Comparison of ENCODE assay signal across 16 cellular contexts in genomic region chr10:34523017-34523767, GRCh38.
DNase-seq lines count a peak whose midpoint lies in the region; TF ChIP-seq lines count a peak whose summit lies in the region.
"Had no signal": no experiment of that assay in that cellular context is flagged by ENCODE, and none has a peak within 500 bp of the region (broad histone marks: within the 10 kb centered on the region; RNA-seq: fewer than 3 reads in every experiment).

No MANE protein-coding gene starts in this region.

- intact Hi-C loops in mammary epithelial cell (cut with micrococcal nuclease) = loop anchor here (10.0 kb wide), 1 partner anchor 1188 kb away; the partner anchor contains the start of gene NRP1

- H4K8ac ChIP-seq in trophoblast cell (ENCODE audit: low read depth, low read length) = no peak overlapping the region

- H4K91ac ChIP-seq in trophoblast cell (ENCODE audit: low read depth, low read length) = no peak overlapping the region

- DNase-seq in activated naive CD8-positive, alpha-beta T cell treated with anti-CD3 and anti-CD28 coated beads for 36 hours = no peak
- DNase-seq in NCI-H69 (lab: John Stamatoyannopoulos, UW) (peak; percentile 19), mammary epithelial cell (peak; percentile 71), trophoblast cell (peak; percentile 55 to 75), type B pancreatic cell (ENCODE audit: extremely low spot score, unreplicated experiment) (no peak), NCI-H2171 (lab: John Stamatoyannopoulos, UW) (no peak), NCI-H446 (lab: John Stamatoyannopoulos, UW) (no peak)
- DNase-seq: activated CD4-positive, alpha-beta memory T cell treated with anti-CD3 and anti-CD28 coated beads, Interleukin-2, amount 10 ng/mL, durations not matched to agents 7 days and 5 days; CD4-positive, alpha-beta T cell; cortex of kidney; KG1; nephron progenitor cell; stimulated activated naive CD8-positive, alpha-beta T cell treated with anti-CD3 and anti-CD28 coated beads, Interleukin-15, Interleukin-2, amounts not matched to agents 100 U/mL and 50 U/mL, for 24 hours had no signal

- H3K36me3 ChIP-seq in mammary epithelial cell (ENCODE audit: insufficient read depth, low read length) (no peaks in the 10 kb centered on the region), trophoblast cell (ENCODE audit: control insufficient read depth in 1 of 2, insufficient read depth in 2 of 2, low read length in 2 of 2) (no peaks in the 10 kb centered on the region)

- H3K9me3 ChIP-seq in mammary epithelial cell (replicated peaks; ENCODE audit: insufficient read depth, low read length) = no peaks in the 10 kb centered on the region
- H3K9me3 ChIP-seq in trophoblast cell (ENCODE audit: insufficient read depth, low read depth, low read length) = no peaks in the 10 kb centered on the region

- H3K4me2 ChIP-seq in mammary epithelial cell (ENCODE audit: insufficient read depth, low read depth, low read length) = no peak overlapping the region
- no peak overlapping the region for H3K4me2 ChIP-seq in trophoblast cell (ENCODE audit: low read length)

- no peak overlapping the region for H2AFZ ChIP-seq in mammary epithelial cell (ENCODE audit: low read depth, low read length)
- no peak overlapping the region for H2AFZ ChIP-seq in trophoblast cell (ENCODE audit: insufficient read depth, low read length, poor library complexity)

- H3K27ac ChIP-seq in mammary epithelial cell (ENCODE audit: insufficient read depth, low read depth, low read length) (no peak overlapping the region), trophoblast cell (ENCODE audit: low read depth, low read length) (no peak overlapping the region)
- H3K27ac ChIP-seq: SK-N-MC had no signal

- H3K9me3 Mint-ChIP-seq in activated naive CD8-positive, alpha-beta T cell (ENCODE audit: low read depth) = no peaks in the 10 kb centered on the region
- no peaks in the 10 kb centered on the region for H3K9me3 Mint-ChIP-seq in activated naive CD8-positive, alpha-beta T cell treated with anti-CD3 and anti-CD28 coated beads for 36 hours
- H3K9me3 Mint-ChIP-seq in type B pancreatic cell = peaks cover 2% of the 10 kb centered on the region
- H3K9me3 Mint-ChIP-seq: activated CD4-positive, alpha-beta memory T cell treated with anti-CD3 and anti-CD28 coated beads, Interleukin-2, amount 10 ng/mL, durations not matched to agents 7 days and 5 days; CD4-positive, alpha-beta T cell; nephron progenitor cell had no signal

- H3K18ac ChIP-seq in trophoblast cell (ENCODE audit: low read length) = no peak overlapping the region

- no peak overlapping the region for H2BK5ac ChIP-seq in trophoblast cell (ENCODE audit: low read depth, low read length, poor library complexity)

- H3K4me1 Mint-ChIP-seq in activated naive CD8-positive, alpha-beta T cell (ENCODE audit: low read depth) = peaks cover 3% of the 10 kb centered on the region
- peaks cover 8% of the 10 kb centered on the region for H3K4me1 Mint-ChIP-seq in activated naive CD8-positive, alpha-beta T cell treated with anti-CD3 and anti-CD28 coated beads for 36 hours
- H3K4me1 Mint-ChIP-seq in type B pancreatic cell (ENCODE audit: unreplicated experiment) = peaks cover 49% of the 10 kb centered on the region

- in situ Hi-C loops in mammary epithelial cell (cut with MboI; ENCODE audit: low sequenced_read_pairs in 2 of 2) = no loop called here

- H3K27ac Mint-ChIP-seq in activated naive CD8-positive, alpha-beta T cell = no peak overlapping the region
- no peak overlapping the region for H3K27ac Mint-ChIP-seq in activated naive CD8-positive, alpha-beta T cell treated with anti-CD3 and anti-CD28 coated beads for 36 hours
- no peak overlapping the region for H3K27ac Mint-ChIP-seq in type B pancreatic cell
- H3K27ac Mint-ChIP-seq: activated CD4-positive, alpha-beta memory T cell treated with anti-CD3 and anti-CD28 coated beads, Interleukin-2, amount 10 ng/mL, durations not matched to agents 7 days and 5 days; CD4-positive, alpha-beta T cell; nephron progenitor cell had no signal

- H3K79me1 ChIP-seq in trophoblast cell (ENCODE audit: low read length) = no peaks in the 10 kb centered on the region

- H3K36me3 Mint-ChIP-seq in activated naive CD8-positive, alpha-beta T cell = no peaks in the 10 kb centered on the region
- no peaks in the 10 kb centered on the region for H3K36me3 Mint-ChIP-seq in activated naive CD8-positive, alpha-beta T cell treated with anti-CD3 and anti-CD28 coated beads for 36 hours
- peaks cover 9% of the 10 kb centered on the region for H3K36me3 Mint-ChIP-seq in type B pancreatic cell

- H3K4me3 ChIP-seq in mammary epithelial cell (replicated peaks in 1 of 3; ENCODE audit: insufficient read depth in 1 of 3, low read depth in 2 of 3, low read length in 3 of 3) = no peak overlapping the region
- no peak overlapping the region for H3K4me3 ChIP-seq in trophoblast cell (ENCODE audit: low read depth, low read length)
- H3K4me3 ChIP-seq: lung, SK-N-MC had no signal

- H3K4me3 Mint-ChIP-seq in activated naive CD8-positive, alpha-beta T cell = peak overlapping the region; percentile 24
- H3K4me3 Mint-ChIP-seq in activated naive CD8-positive, alpha-beta T cell treated with anti-CD3 and anti-CD28 coated beads for 36 hours = no peak overlapping the region
- no peak overlapping the region for H3K4me3 Mint-ChIP-seq in type B pancreatic cell
- H3K4me3 Mint-ChIP-seq: activated CD4-positive, alpha-beta memory T cell treated with anti-CD3 and anti-CD28 coated beads, Interleukin-2, amount 10 ng/mL, durations not matched to agents 7 days and 5 days; CD4-positive, alpha-beta T cell; nephron progenitor cell had no signal

- no peak overlapping the region for H3K9ac ChIP-seq in mammary epithelial cell (ENCODE audit: insufficient read depth, low read length)
- H3K9ac ChIP-seq in trophoblast cell (ENCODE audit: low read length) = no peak overlapping the region

- BruUV-seq in mammary epithelial cell (replicated peaks; lab: Mats Ljungman, UMichigan) = no TSS peak

- dilution Hi-C loops in mammary epithelial cell (cut with HindIII; ENCODE audit: low sequenced_read_pairs) = loop anchor here (5.0 kb wide), 1 partner anchor 44 kb away; no protein-coding TSS in a partner anchor

- no peak overlapping the region for H2AK5ac ChIP-seq in trophoblast cell (ENCODE audit: low read length)

- H3K79me2 ChIP-seq in mammary epithelial cell (ENCODE audit: insufficient read depth, low read length) (peaks cover 61% of the 10 kb centered on the region), trophoblast cell (ENCODE audit: control insufficient read depth, insufficient read depth, low read length, poor library complexity) (no peaks in the 10 kb centered on the region)

- no peak overlapping the region for H4K12ac ChIP-seq in trophoblast cell (ENCODE audit: low read depth, low read length)

- H3K27me3 Mint-ChIP-seq in activated naive CD8-positive, alpha-beta T cell = peaks cover 2% of the 10 kb centered on the region
- peaks cover 4% of the 10 kb centered on the region for H3K27me3 Mint-ChIP-seq in activated naive CD8-positive, alpha-beta T cell treated with anti-CD3 and anti-CD28 coated beads for 36 hours
- H3K27me3 Mint-ChIP-seq in type B pancreatic cell = no peaks in the 10 kb centered on the region

- peaks cover 44% of the 10 kb centered on the region for H3K4me1 ChIP-seq in mammary epithelial cell (ENCODE audit: insufficient read depth, low read length)
- H3K4me1 ChIP-seq in trophoblast cell (ENCODE audit: control insufficient read depth in 1 of 2, insufficient read depth in 2 of 2, low read length in 2 of 2) = peaks cover 3 to 9% of the 10 kb centered on the region in 2 experiments

- H2BK12ac ChIP-seq in trophoblast cell (ENCODE audit: low read length) = no peak overlapping the region

- TF ChIP-seq CTCF in mammary epithelial cell (conservative IDR thresholded peaks at IDR 0.05 in 1 of 2, IDR thresholded peaks at IDR 0.05 in 1 of 2; ENCODE audit: extremely low read depth in 1 of 2, insufficient read depth in 1 of 2, low read depth in 1 of 2, low read length in 2 of 2) (no peak), type B pancreatic cell (conservative IDR thresholded peaks at IDR 0.05) (no peak)

- H4K20me1 ChIP-seq in mammary epithelial cell (ENCODE audit: insufficient read depth, low read length) = no peaks in the 10 kb centered on the region

- no peak overlapping the region for H3K4ac ChIP-seq in trophoblast cell (ENCODE audit: low read depth, low read length)

- CTCF ChIA-PET in mammary epithelial cell (lab: Charles Lee; ENCODE audit: low non-redundant PET) = no interaction called here

- WGBS in mammary epithelial cell (ENCODE audit: low coverage, missing lambda C conversion rate) = 95% methylated on average over 3 of the region's 3 CpGs
- WGBS in trophoblast cell (ENCODE audit: extremely low coverage, insufficient coverage, insufficient read length) = no CpG with 5 or more reads among the region's 3 CpGs

- no peak overlapping the region for H3K14ac ChIP-seq in trophoblast cell (ENCODE audit: low read length)

- no peak overlapping the region for H3K23ac ChIP-seq in trophoblast cell (ENCODE audit: low read length)

- no peak overlapping the region for H2BK120ac ChIP-seq in trophoblast cell (ENCODE audit: insufficient read depth, low read length, poor library complexity)

- no peaks in the 10 kb centered on the region for H3K27me3 ChIP-seq in mammary epithelial cell (ENCODE audit: insufficient read depth, low read length)
- H3K27me3 ChIP-seq in trophoblast cell (ENCODE audit: insufficient read depth, low read length) = no peaks in the 10 kb centered on the region

Comparison
In these comparisons a context has a peak if more than half of its experiments do, and no peak if none do; other contexts are left out.
1. DNase-seq: peak in NCI-H69 (single experiment), mammary epithelial cell (single experiment) and trophoblast cell (2 of 2); none in activated naive CD8-positive, alpha-beta T cell treated with anti-CD3 and anti-CD28 coated beads for 36 hours (single experiment), type B pancreatic cell (single experiment), NCI-H2171 (single experiment) and NCI-H446 (0 of 2).